In genomic region chr4:102388636-102389035, GRCh38 we compare ENCODE assay signal across 29 cellular contexts. TPM values are rescaled to one million over a fixed set of nuclear protein-coding genes. Genes with fewer than 3 reads are reported as not detected.
DNase-seq lines count a peak whose midpoint lies in the region; ATAC-seq and TF ChIP-seq lines count a peak whose summit lies in the region.
"Had no signal": no experiment of that assay in that cellular context is flagged by ENCODE, and none has a peak within 500 bp of the region (broad histone marks: within the 10 kb centered on the region; RNA-seq: fewer than 3 reads in every experiment).

No MANE protein-coding gene starts in this region.

- TF ChIP-seq CTCF in mammary epithelial cell (conservative IDR thresholded peaks at IDR 0.05 in 1 of 2, IDR thresholded peaks at IDR 0.05 in 1 of 2; ENCODE audit: extremely low read depth in 1 of 2, insufficient read depth in 1 of 2, low read depth in 1 of 2, low read length in 2 of 2) (no peak), MCF 10A (IDR thresholded peaks at IDR 0.05; ENCODE audit: unreplicated experiment) (no peak), fibroblast of the aortic adventitia (IDR thresholded peaks at IDR 0.05; ENCODE audit: insufficient read depth, low read length) (no peak)

- H3K36me3 Mint-ChIP-seq in MCF 10A (ENCODE audit: insufficient read depth, unreplicated experiment) = no peaks in the 10 kb centered on the region
- H3K36me3 Mint-ChIP-seq: CD8-positive, alpha-beta T cell had no signal

- H3K4me1 ChIP-seq in mammary epithelial cell (ENCODE audit: insufficient read depth, low read length) = peaks cover 24% of the 10 kb centered on the region
- H3K4me1 ChIP-seq: Caco-2 had no signal

- no peaks in the 10 kb centered on the region for H3K27me3 ChIP-seq in mammary epithelial cell (ENCODE audit: insufficient read depth, low read length)

- dilution Hi-C loops in mammary epithelial cell (cut with HindIII; ENCODE audit: low sequenced_read_pairs) = no loop called here

- no peaks in the 10 kb centered on the region for H4K20me1 ChIP-seq in mammary epithelial cell (ENCODE audit: insufficient read depth, low read length)

- no peaks in the 10 kb centered on the region for H3K9me3 ChIP-seq in mammary epithelial cell (replicated peaks; ENCODE audit: insufficient read depth, low read length)
- H3K9me3 ChIP-seq: Caco-2 had no signal

- no peak overlapping the region for H2AFZ ChIP-seq in mammary epithelial cell (ENCODE audit: low read depth, low read length)

- no peaks in the 10 kb centered on the region for H3K27me3 Mint-ChIP-seq in MCF 10A (ENCODE audit: insufficient read depth, unreplicated experiment)

- POLR2A ChIA-PET in MCF 10A (lab: Yijun Ruan, JAX) = interaction anchor here (0.6 to 0.9 kb wide), 2 partner anchors 51 to 1041 kb away, joined by 3 read pairs; partner anchors contain the start of gene PPP3CA

- peaks cover 24% of the 10 kb centered on the region for H3K4me1 Mint-ChIP-seq in MCF 10A (ENCODE audit: insufficient read depth, unreplicated experiment)

- ATAC-seq in GM18517 (IDR thresholded peaks at IDR 0.05; ENCODE audit: unreplicated experiment) = no peak
- ATAC-seq: CD8-positive, alpha-beta T cell; GM12878; K562 had no signal

- H3K4me2 ChIP-seq in mammary epithelial cell (ENCODE audit: insufficient read depth, low read depth, low read length) = peak overlapping the region; percentile 29

- in situ Hi-C loops in mammary epithelial cell (cut with MboI; ENCODE audit: low sequenced_read_pairs in 2 of 2) = no loop called here

- peak; percentile 35 for DNase-seq in mammary epithelial cell
- DNase-seq in MCF 10A (ENCODE audit: unreplicated experiment) = no peak
- DNase-seq in astrocyte of the hippocampus (ENCODE audit: low read depth, low spot score) = peak; percentile 16
- DNase-seq in fibroblast of the aortic adventitia (ENCODE audit: low read depth) = peak; percentile 6
- peak; percentile 83 for DNase-seq in renal cortical epithelial cell (ENCODE audit: low read depth)
- no peak for DNase-seq in stimulated activated CD4-positive, alpha-beta T cell treated with anti-CD3 and anti-CD28 coated beads, Interleukin-4, amount 100 ng/mL, for 4 hours
- no peak for DNase-seq in NCI-H446 treated with DMSO at 0.1 percent for 48 hours (lab: John Stamatoyannopoulos, UW)
- DNase-seq: Caco-2; CD8-positive, alpha-beta T cell; EL; GDM1; GOT3; Kasumi-1; MM.1S; NCI-H1048; NCI-H1417; NCI-H1694; NCI-H2081; NCI-H2171; NCI-H345; NCI-H524 treated with DMSO at 0.1 percent for 48 hours; SHP77 had no signal

- no peaks in the 10 kb centered on the region for H3K79me2 ChIP-seq in mammary epithelial cell (ENCODE audit: insufficient read depth, low read length)

- intact Hi-C loops in mammary epithelial cell (cut with micrococcal nuclease) (no loop called here), MCF 10A (cut with micrococcal nuclease) (no loop called here)

- H3K9me3 Mint-ChIP-seq in MCF 10A (ENCODE audit: unreplicated experiment) = no peaks in the 10 kb centered on the region
- H3K9me3 Mint-ChIP-seq: CD8-positive, alpha-beta T cell had no signal

- H3K9ac ChIP-seq in mammary epithelial cell (ENCODE audit: insufficient read depth, low read length) = no peak overlapping the region

- H3K4me3 ChIP-seq in mammary epithelial cell (replicated peaks in 1 of 3; ENCODE audit: insufficient read depth in 1 of 3, low read depth in 2 of 3, low read length in 3 of 3) (no peak overlapping the region), fibroblast of the aortic adventitia (ENCODE audit: low read depth, low read length) (no peak overlapping the region)
- H3K4me3 ChIP-seq: GM12878, K562 had no signal

- H3K4me3 Mint-ChIP-seq in MCF 10A (ENCODE audit: unreplicated experiment) = no peak overlapping the region
- H3K4me3 Mint-ChIP-seq: B cell; CD8-positive, alpha-beta T cell had no signal

- CTCF ChIA-PET in mammary epithelial cell (lab: Charles Lee; ENCODE audit: low non-redundant PET) = no interaction called here
- CTCF ChIA-PET in MCF 10A (lab: Yijun Ruan, JAX) = interaction anchor here (1.0 kb wide), 1 partner anchor 41 kb away, joined by 3 read pairs; no protein-coding TSS in a partner anchor

- peak overlapping the region; percentile 32 for H3K27ac ChIP-seq in mammary epithelial cell (ENCODE audit: insufficient read depth, low read depth, low read length)
- H3K27ac ChIP-seq: 22Rv1, C4-2B, RWPE1 had no signal

- BruUV-seq in mammary epithelial cell (replicated peaks; lab: Mats Ljungman, UMichigan) (no TSS peak), MCF 10A (replicated peaks; lab: Mats Ljungman, UMichigan) (no TSS peak)

- no peak overlapping the region for H3K27ac Mint-ChIP-seq in MCF 10A (ENCODE audit: low read depth, unreplicated experiment)
- H3K27ac Mint-ChIP-seq: B cell; CD8-positive, alpha-beta T cell had no signal

- H3K36me3 ChIP-seq in mammary epithelial cell (ENCODE audit: insufficient read depth, low read length) = no peaks in the 10 kb centered on the region

RNA-seq across cellular contexts. Expression of gene SLC39A8, which starts 43.4 kb away (rescaled TPM):
- 10 to 100 TPM in 1 of 2 donors, 1 to 10 TPM in 1; 8.9 to 12.5 TPM for total RNA-seq in mammary epithelial cell
- 10.2 TPM for polyA plus RNA-seq in mammary epithelial cell
- polyA minus RNA-seq in mammary epithelial cell = 22.5 TPM
- 35.1 and 43.3 TPM in 2 replicates for total RNA-seq in MCF 10A (2022)
- total RNA-seq in fibroblast of the aortic adventitia (ENCODE audit: low replicate concordance) = 14.7 and 70.0 TPM in 2 replicates
- total RNA-seq in renal cortical epithelial cell = 23.7 and 58.5 TPM in 2 replicates

Comparison
In these comparisons a context has a peak if more than half of its experiments do, and no peak if none do; other contexts are left out.
1. DNase-seq: peak in mammary epithelial cell (single experiment), astrocyte of the hippocampus (single experiment), fibroblast of the aortic adventitia (single experiment) and renal cortical epithelial cell (single experiment); none in MCF 10A (single experiment), stimulated activated CD4-positive, alpha-beta T cell treated with anti-CD3 and anti-CD28 coated beads, Interleukin-4, amount 100 ng/mL, for 4 hours (0 of 2) and NCI-H446 treated with DMSO at 0.1 percent for 48 hours (single experiment).